In the genomic region with DNA sequence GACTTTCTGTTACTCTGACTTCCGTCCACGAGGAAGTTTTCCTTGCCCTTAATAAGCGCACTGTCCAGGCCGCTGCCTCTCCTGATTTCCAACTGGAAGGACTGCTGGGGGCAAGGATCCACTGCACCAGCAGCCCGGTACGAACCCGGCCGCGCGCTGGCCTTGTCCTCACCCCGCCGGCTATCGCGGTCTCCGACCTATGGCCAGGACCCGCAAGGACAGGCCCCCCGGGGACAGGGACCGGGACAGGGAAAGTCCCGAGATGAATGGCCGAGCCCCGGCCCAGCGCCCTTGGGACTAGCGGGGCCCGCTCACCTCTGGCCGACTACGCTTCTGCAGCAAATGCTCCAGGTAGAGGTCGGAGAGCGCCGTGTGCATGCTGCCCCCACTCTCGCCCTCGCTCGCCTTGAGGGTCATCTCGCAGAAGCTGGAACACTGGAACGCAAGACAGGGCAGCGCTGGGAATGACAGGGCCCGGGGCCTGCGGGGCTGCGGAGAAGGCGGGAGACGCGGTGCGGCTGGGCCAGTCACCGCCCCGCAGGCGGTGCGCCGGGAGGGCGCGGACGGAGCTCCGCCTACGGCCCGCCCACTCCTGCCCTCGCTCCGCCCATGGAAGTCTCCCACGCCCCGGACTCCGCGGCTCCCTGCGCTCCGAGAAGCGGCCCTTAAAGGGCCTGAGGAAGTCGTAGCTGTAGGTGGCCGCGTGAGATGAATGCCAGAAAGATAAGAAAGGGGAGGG, we compare ENCODE assay signal across 2 cellular contexts.
TF ChIP-seq lines count a peak whose summit lies in the region.

TSS of gene MPP1 (minus strand) at position 529 of the 739 bp plus-strand sequence. CDS start at position 417, 112 bp downstream.

TF ChIP-seq in HEK293, 187 proteins besides CTCF, POLR2A, EP300 and RAD21 (continued from another document):
- TF ChIP-seq, protein P1, sequence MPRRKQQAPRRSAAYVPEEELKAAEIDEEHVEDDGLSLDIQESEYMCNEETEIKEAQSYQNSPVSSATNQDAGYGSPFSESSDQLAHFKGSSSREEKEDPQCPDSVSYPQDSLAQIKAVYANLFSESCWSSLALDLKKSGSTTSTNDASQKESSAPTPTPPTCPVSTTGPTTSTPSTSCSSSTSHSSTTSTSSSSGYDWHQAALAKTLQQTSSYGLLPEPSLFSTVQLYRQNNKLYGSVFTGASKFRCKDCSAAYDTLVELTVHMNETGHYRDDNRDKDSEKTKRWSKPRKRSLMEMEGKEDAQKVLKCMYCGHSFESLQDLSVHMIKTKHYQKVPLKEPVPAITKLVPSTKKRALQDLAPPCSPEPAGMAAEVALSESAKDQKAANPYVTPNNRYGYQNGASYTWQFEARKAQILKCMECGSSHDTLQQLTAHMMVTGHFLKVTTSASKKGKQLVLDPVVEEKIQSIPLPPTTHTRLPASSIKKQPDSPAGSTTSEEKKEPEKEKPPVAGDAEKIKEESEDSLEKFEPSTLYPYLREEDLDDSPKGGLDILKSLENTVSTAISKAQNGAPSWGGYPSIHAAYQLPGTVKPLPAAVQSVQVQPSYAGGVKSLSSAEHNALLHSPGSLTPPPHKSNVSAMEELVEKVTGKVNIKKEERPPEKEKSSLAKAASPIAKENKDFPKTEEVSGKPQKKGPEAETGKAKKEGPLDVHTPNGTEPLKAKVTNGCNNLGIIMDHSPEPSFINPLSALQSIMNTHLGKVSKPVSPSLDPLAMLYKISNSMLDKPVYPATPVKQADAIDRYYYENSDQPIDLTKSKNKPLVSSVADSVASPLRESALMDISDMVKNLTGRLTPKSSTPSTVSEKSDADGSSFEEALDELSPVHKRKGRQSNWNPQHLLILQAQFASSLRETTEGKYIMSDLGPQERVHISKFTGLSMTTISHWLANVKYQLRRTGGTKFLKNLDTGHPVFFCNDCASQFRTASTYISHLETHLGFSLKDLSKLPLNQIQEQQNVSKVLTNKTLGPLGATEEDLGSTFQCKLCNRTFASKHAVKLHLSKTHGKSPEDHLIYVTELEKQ (tag by site-specific recombination; IDR thresholded peaks at IDR 0.05; ENCODE audit: borderline replicate concordance): no peak
- TF ChIP-seq ZNF654 (tag by site-specific recombination; IDR thresholded peaks at IDR 0.05; ENCODE audit: low read depth) (no peak), ZNF324 (tag by site-specific recombination; IDR thresholded peaks at IDR 0.05) (no peak), ZNF423 (tag by site-specific recombination; IDR thresholded peaks at IDR 0.05) (no peak), ZNF473 (tag by site-specific recombination; IDR thresholded peaks at IDR 0.05) (no peak), ZNF354C (tag by site-specific recombination; IDR thresholded peaks at IDR 0.05; ENCODE audit: borderline replicate concordance, low read depth) (no peak), ZNF121 (tag by site-specific recombination; IDR thresholded peaks at IDR 0.05) (no peak), ZNF624 (tag by site-specific recombination; IDR thresholded peaks at IDR 0.05) (no peak), ZBTB17 (tag by site-specific recombination; IDR thresholded peaks at IDR 0.05) (peak; percentile 35), TCF7L2 (IDR thresholded peaks at IDR 0.05; ENCODE audit: borderline replicate concordance, low read depth, low read length) (no peak), ZNF658 (tag by site-specific recombination; IDR thresholded peaks at IDR 0.05) (no peak), ZNF214 (tag by site-specific recombination; IDR thresholded peaks at IDR 0.05; ENCODE audit: borderline replicate concordance) (no peak), ZNF704 (tag by site-specific recombination; IDR thresholded peaks at IDR 0.05) (no peak)
- TF ChIP-seq, protein P2, sequence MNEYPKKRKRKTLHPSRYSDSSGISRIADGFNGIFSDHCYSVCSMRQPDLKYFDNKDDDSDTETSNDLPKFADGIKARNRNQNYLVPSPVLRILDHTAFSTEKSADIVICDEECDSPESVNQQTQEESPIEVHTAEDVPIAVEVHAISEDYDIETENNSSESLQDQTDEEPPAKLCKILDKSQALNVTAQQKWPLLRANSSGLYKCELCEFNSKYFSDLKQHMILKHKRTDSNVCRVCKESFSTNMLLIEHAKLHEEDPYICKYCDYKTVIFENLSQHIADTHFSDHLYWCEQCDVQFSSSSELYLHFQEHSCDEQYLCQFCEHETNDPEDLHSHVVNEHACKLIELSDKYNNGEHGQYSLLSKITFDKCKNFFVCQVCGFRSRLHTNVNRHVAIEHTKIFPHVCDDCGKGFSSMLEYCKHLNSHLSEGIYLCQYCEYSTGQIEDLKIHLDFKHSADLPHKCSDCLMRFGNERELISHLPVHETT (tag by site-specific recombination; IDR thresholded peaks at IDR 0.05): no peak
- TF ChIP-seq, protein P3, sequence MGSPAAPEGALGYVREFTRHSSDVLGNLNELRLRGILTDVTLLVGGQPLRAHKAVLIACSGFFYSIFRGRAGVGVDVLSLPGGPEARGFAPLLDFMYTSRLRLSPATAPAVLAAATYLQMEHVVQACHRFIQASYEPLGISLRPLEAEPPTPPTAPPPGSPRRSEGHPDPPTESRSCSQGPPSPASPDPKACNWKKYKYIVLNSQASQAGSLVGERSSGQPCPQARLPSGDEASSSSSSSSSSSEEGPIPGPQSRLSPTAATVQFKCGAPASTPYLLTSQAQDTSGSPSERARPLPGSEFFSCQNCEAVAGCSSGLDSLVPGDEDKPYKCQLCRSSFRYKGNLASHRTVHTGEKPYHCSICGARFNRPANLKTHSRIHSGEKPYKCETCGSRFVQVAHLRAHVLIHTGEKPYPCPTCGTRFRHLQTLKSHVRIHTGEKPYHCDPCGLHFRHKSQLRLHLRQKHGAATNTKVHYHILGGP (tag by site-specific recombination; IDR thresholded peaks at IDR 0.05): no peak
TF ChIP-seq in HEK293: peak in this region for 22.

TF ChIP-seq in K562, 482 proteins besides CTCF, POLR2A, EP300 and RAD21 (continued from another document and continues in another):
- TF ChIP-seq PKNOX1 (IDR thresholded peaks at IDR 0.05) (peak; percentile 96), POLR3G (IDR thresholded peaks at IDR 0.05; ENCODE audit: extremely low read depth, insufficient read length, insufficient replicate concordance) (no peak), ADNP (tag; IDR thresholded peaks at IDR 0.05) (no peak), ZNF121 (CRISPR knock-in tag; conservative IDR thresholded peaks at IDR 0.05) (no peak), CTBP1 (IDR thresholded peaks at IDR 0.05; ENCODE audit: borderline replicate concordance) (peak; percentile 57; the same call in 1 of the 2 replicates), GTF2A2 (tag; IDR thresholded peaks at IDR 0.05) (no peak), ATF2 (CRISPR knock-in tag; IDR thresholded peaks at IDR 0.05) (no peak), ARNT (IDR thresholded peaks at IDR 0.05) (no peak), NFE2L1 (tag; IDR thresholded peaks at IDR 0.05; ENCODE audit: borderline replicate concordance, low read depth) (no peak), TRIM28 (IDR thresholded peaks at IDR 0.05) (no peak), SAP30 (IDR thresholded peaks at IDR 0.05; ENCODE audit: borderline replicate concordance, insufficient read depth, low read depth, low read length, poor library complexity, severe bottlenecking) (peak; percentile 52), ZC3H4 (CRISPR knock-in tag; IDR thresholded peaks at IDR 0.05; ENCODE audit: borderline replicate concordance) (no peak), GTF2E2 (tag; IDR thresholded peaks at IDR 0.05) (no peak), ZFP30 (CRISPR knock-in tag; IDR thresholded peaks at IDR 0.05; ENCODE audit: borderline replicate concordance) (no peak), EP400 (IDR thresholded peaks at IDR 0.05) (no peak; the same call in 1 of the 2 replicates), ATF1 (CRISPR knock-in tag; IDR thresholded peaks at IDR 0.05) (no peak), ATF1 (tag; IDR thresholded peaks at IDR 0.05) (peak; percentile 42; the same call in 1 of the 2 replicates), IFI16 (CRISPR knock-in tag; IDR thresholded peaks at IDR 0.05) (no peak), MBD2 (IDR thresholded peaks at IDR 0.05; ENCODE audit: borderline replicate concordance, low read depth) (peak; percentile 51; the same call in 1 of the 2 replicates), MTA3 (IDR thresholded peaks at IDR 0.05; ENCODE audit: borderline replicate concordance) (peak; percentile 82; the same call in 1 of the 2 replicates), E2F1 (CRISPR knock-in tag; IDR thresholded peaks at IDR 0.05) (peak; percentile 78; the same call in 1 of the 2 replicates), ZNF263 (CRISPR knock-in tag; IDR thresholded peaks at IDR 0.05; ENCODE audit: borderline replicate concordance) (no peak), ERF (CRISPR knock-in tag; IDR thresholded peaks at IDR 0.05) (no peak), POLR2H (tag; IDR thresholded peaks at IDR 0.05; ENCODE audit: low read depth) (no peak), XRCC4 (IDR thresholded peaks at IDR 0.05; ENCODE audit: extremely low read depth, insufficient read depth, insufficient read length) (no peak), L3MBTL2 (IDR thresholded peaks at IDR 0.05) (peak; percentile 54; the same call in 1 of the 2 replicates), CREB1 (IDR thresholded peaks at IDR 0.05) (no peak), CREB1 (CRISPR knock-in tag; IDR thresholded peaks at IDR 0.05) (peak; percentile 64), ZFP36 (IDR thresholded peaks at IDR 0.05; ENCODE audit: low read depth, low read length, partially characterized antibody) (no peak), FOXA3 (CRISPR knock-in tag; conservative IDR thresholded peaks at IDR 0.05 in 1 of 2, IDR thresholded peaks at IDR 0.05 in 1 of 2) (no peak), ETV6 (IDR thresholded peaks at IDR 0.05; ENCODE audit: borderline replicate concordance in 1 of 2, low read depth in 2 of 2, low read length in 1 of 2) (no peak), ETV6 (CRISPR knock-in tag; IDR thresholded peaks at IDR 0.05; ENCODE audit: borderline replicate concordance) (no peak), MCM7 (IDR thresholded peaks at IDR 0.05) (no peak), NR3C1 (CRISPR knock-in tag; IDR thresholded peaks at IDR 0.05) (no peak), GATAD2A (IDR thresholded peaks at IDR 0.05) (no peak), HOXB6 (CRISPR knock-in tag; IDR thresholded peaks at IDR 0.05; ENCODE audit: borderline replicate concordance) (no peak), KHSRP (IDR thresholded peaks at IDR 0.05) (no peak), NKRF (IDR thresholded peaks at IDR 0.05; ENCODE audit: borderline replicate concordance) (peak; percentile 50; the same call in 1 of the 2 replicates), ELF4 (CRISPR knock-in tag; IDR thresholded peaks at IDR 0.05) (no peak), ZKSCAN1 (IDR thresholded peaks at IDR 0.05; ENCODE audit: low read depth, low read length) (no peak), SMARCA5 (IDR thresholded peaks at IDR 0.05) (no peak), CREM (IDR thresholded peaks at IDR 0.05; ENCODE audit: low read depth) (peak; percentile 49; the same call in 1 of the 2 replicates)
- TF ChIP-seq, protein P4, sequence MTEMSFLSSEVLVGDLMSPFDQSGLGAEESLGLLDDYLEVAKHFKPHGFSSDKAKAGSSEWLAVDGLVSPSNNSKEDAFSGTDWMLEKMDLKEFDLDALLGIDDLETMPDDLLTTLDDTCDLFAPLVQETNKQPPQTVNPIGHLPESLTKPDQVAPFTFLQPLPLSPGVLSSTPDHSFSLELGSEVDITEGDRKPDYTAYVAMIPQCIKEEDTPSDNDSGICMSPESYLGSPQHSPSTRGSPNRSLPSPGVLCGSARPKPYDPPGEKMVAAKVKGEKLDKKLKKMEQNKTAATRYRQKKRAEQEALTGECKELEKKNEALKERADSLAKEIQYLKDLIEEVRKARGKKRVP (CRISPR knock-in tag; IDR thresholded peaks at IDR 0.05): no peak
